In the genomic region with DNA sequence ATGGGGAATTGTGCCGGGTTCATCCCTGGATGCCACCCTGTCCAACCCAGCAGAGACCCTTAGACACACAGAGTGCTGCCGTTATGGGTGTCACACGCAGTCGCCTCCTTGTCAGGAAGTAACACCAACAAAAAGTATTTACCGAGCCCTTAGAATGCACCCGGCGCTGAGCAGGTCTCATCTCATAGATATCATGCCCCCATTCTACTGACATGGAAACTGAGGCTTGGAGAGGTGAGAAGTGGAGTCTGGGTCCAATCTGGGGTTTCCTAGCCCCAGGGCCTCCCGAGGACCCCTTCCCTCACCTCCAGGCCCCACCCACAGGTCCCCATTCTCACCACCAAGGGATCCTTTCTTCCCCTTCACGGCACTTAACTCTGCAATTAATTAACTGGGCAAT, we compare ENCODE assay signal across 17 cellular contexts. TPM values are rescaled to one million over a fixed set of nuclear protein-coding genes. Genes with fewer than 3 reads are reported as not detected.
DNase-seq lines count a peak whose midpoint lies in the region; ATAC-seq and TF ChIP-seq lines count a peak whose summit lies in the region.
"Had no signal": no experiment of that assay in that cellular context is flagged by ENCODE, and none has a peak within 500 bp of the region (broad histone marks: within the 10 kb centered on the region; RNA-seq: fewer than 3 reads in every experiment).

No MANE protein-coding gene starts in this region.

- peaks cover 71% of the 10 kb centered on the region for H3K4me1 Mint-ChIP-seq in brain

- H3K36me3 Mint-ChIP-seq in brain, result no peaks in the 10 kb centered on the region

- peak overlapping the region; percentile 58 for H2BK5ac ChIP-seq in neuronal stem cell (ENCODE audit: low read length)

- H3K9me3 ChIP-seq in BLaER1, result no peaks in the 10 kb centered on the region
- no peaks in the 10 kb centered on the region for H3K9me3 ChIP-seq in Karpas-422 (ENCODE audit: low read length)
- no peaks in the 10 kb centered on the region for H3K9me3 ChIP-seq in neuronal stem cell (replicated peaks in 1 of 2; ENCODE audit: control insufficient read depth in 2 of 2, insufficient read depth in 1 of 2, low read depth in 1 of 2, low read length in 2 of 2)
- H3K9me3 ChIP-seq: SJSA1 had no signal

- H3K36me3 ChIP-seq in BLaER1 (no peaks in the 10 kb centered on the region), Karpas-422 (ENCODE audit: insufficient read depth, low read length) (no peaks in the 10 kb centered on the region), neuronal stem cell (replicated peaks in 1 of 2; ENCODE audit: control insufficient read depth in 2 of 2, insufficient read depth in 2 of 2, low read length in 2 of 2) (no peaks in the 10 kb centered on the region)
- H3K36me3 ChIP-seq: SJSA1 had no signal

- no peak for TF ChIP-seq CTCF in brain (conservative IDR thresholded peaks at IDR 0.05)

- H3K9me3 Mint-ChIP-seq in brain, result peaks cover 0 to 3% (median 0%) of the 10 kb centered on the region in 5 experiments
- H3K9me3 Mint-ChIP-seq: HFFc6 had no signal

- no peak overlapping the region for H4K91ac ChIP-seq in neuronal stem cell (ENCODE audit: low read depth, low read length, poor library complexity)

- H4K20me1 ChIP-seq in BLaER1 (no peaks in the 10 kb centered on the region), Karpas-422 (ENCODE audit: insufficient read depth, low read depth, low read length) (no peaks in the 10 kb centered on the region)

- H3K27ac Mint-ChIP-seq in brain, result peak overlapping the region in 3 of 5 experiments; percentile 38 to 95 (median 81)
- H3K27ac Mint-ChIP-seq: HFFc6 had no signal

- no peaks in the 10 kb centered on the region for H3K27me3 Mint-ChIP-seq in brain

- H2AFZ ChIP-seq in Karpas-422 (ENCODE audit: low read length) (no peak overlapping the region), neuronal stem cell (ENCODE audit: low read length) (peak overlapping the region; percentile 87)
- H2AFZ ChIP-seq: GM23248, PC-9 had no signal

- no peaks in the 10 kb centered on the region for H3K9me2 ChIP-seq in Karpas-422 (replicated peaks; ENCODE audit: insufficient read depth, low read length)

- peak overlapping the region; percentile 18 for H2AK5ac ChIP-seq in neuronal stem cell (ENCODE audit: low read depth, low read length)

- H3K14ac ChIP-seq in neuronal stem cell (ENCODE audit: low read length), result no peak overlapping the region

- H3K4me3 ChIP-seq in BLaER1, result no peak overlapping the region
- peak overlapping the region; percentile 61; the same call in 1 of the 2 replicates for H3K4me3 ChIP-seq in Karpas-422 (ENCODE audit: low read length)
- no peak overlapping the region for H3K4me3 ChIP-seq in neuronal stem cell (ENCODE audit: low read length in 2 of 2)
- H3K4me3 ChIP-seq: GM23248, PC-9, SJSA1 had no signal

- H2BK120ac ChIP-seq in neuronal stem cell (ENCODE audit: low read depth, low read length), result no peak overlapping the region

- peak overlapping the region; percentile 70; the same call in 1 of the 2 replicates for H3K9ac ChIP-seq in BLaER1
- peak overlapping the region; percentile 62 for H3K9ac ChIP-seq in Karpas-422 (ENCODE audit: low read length)
- no peak overlapping the region for H3K9ac ChIP-seq in neuronal stem cell (ENCODE audit: low read depth, low read length, poor library complexity)
- H3K9ac ChIP-seq: GM23248, KMS-11 had no signal

- no peak overlapping the region for H3K4ac ChIP-seq in neuronal stem cell (ENCODE audit: low read length)

- peak overlapping the region in 3 of 5 experiments; percentile 40 to 83 (median 60) for H3K4me3 Mint-ChIP-seq in brain

- peak overlapping the region; percentile 79 for H3K18ac ChIP-seq in neuronal stem cell (ENCODE audit: low read length)

- H3K27me3 ChIP-seq in BLaER1 (no peaks in the 10 kb centered on the region), Karpas-422 (ENCODE audit: low read length) (no peaks in the 10 kb centered on the region), neuronal stem cell (ENCODE audit: control insufficient read depth in 3 of 3, insufficient read depth in 3 of 3, low read depth in 1 of 3, low read length in 3 of 3) (peaks cover 0 to 32% (median 0%) of the 10 kb centered on the region in 3 experiments)

- H3K79me1 ChIP-seq in neuronal stem cell (ENCODE audit: low read depth, low read length), result no peaks in the 10 kb centered on the region

- H3K23ac ChIP-seq in neuronal stem cell (ENCODE audit: low read depth, low read length, poor library complexity), result no peak overlapping the region

- peak overlapping the region; percentile 68; the same call in 1 of the 2 replicates for H3K27ac ChIP-seq in BLaER1
- no peak overlapping the region; the same call in 1 of the 2 replicates for H3K27ac ChIP-seq in Karpas-422 (ENCODE audit: low read length)
- H3K27ac ChIP-seq in neuronal stem cell (replicated peaks; ENCODE audit: low read length), result no peak overlapping the region
- no peak overlapping the region for H3K27ac ChIP-seq in substantia nigra (ENCODE audit: low read depth, low read length, poor library complexity, severe bottlenecking)
- H3K27ac ChIP-seq: GM23248, KMS-11, PC-9, SJSA1 had no signal

- no peaks in the 10 kb centered on the region for H3K79me2 ChIP-seq in Karpas-422 (ENCODE audit: low read length)

- no peak for DNase-seq in Karpas-422
- no peak for DNase-seq in neuronal stem cell (ENCODE audit: low spot score)
- DNase-seq in DMS79 treated with DMSO at 0.1 percent for 48 hours (lab: John Stamatoyannopoulos, UW), result no peak
- no peak for DNase-seq in substantia nigra (lab: John Stamatoyannopoulos, UW)
- DNase-seq in C1 segment of cervical spinal cord (lab: John Stamatoyannopoulos, UW), result no peak
- DNase-seq: HFFc6, NCI-H187, PC-9, SW 1271 had no signal

- H3K4me1 ChIP-seq in BLaER1, result peaks cover 26% of the 10 kb centered on the region
- peaks cover 47% of the 10 kb centered on the region for H3K4me1 ChIP-seq in Karpas-422 (ENCODE audit: low read length)
- H3K4me1 ChIP-seq in neuronal stem cell (ENCODE audit: control insufficient read depth in 2 of 2, insufficient read depth in 1 of 2, low read depth in 1 of 2, low read length in 2 of 2), result peaks cover 33% of the 10 kb centered on the region in 2 donors

- H3K4me2 ChIP-seq in BLaER1 (peak overlapping the region; percentile 89), Karpas-422 (ENCODE audit: low read depth, low read length, poor library complexity, severe bottlenecking) (peak overlapping the region; percentile 78), neuronal stem cell (ENCODE audit: insufficient read depth, low read length, poor library complexity, severe bottlenecking) (no peak overlapping the region)
- H3K4me2 ChIP-seq: KMS-11, PC-9 had no signal

- peak overlapping the region; percentile 6 for H2BK15ac ChIP-seq in neuronal stem cell (ENCODE audit: low read length)

- no peak overlapping the region for H2BK12ac ChIP-seq in neuronal stem cell (ENCODE audit: low read length)

- WGBS in neuronal stem cell (ENCODE audit: extremely low coverage in 2 of 2, insufficient read length in 2 of 2, insufficient replicate concordance in 1 of 2), 2 donors, result no CpG with 5 or more reads among the region's 9 CpGs

- no peak for ATAC-seq in HG03378 (IDR thresholded peaks at IDR 0.05; ENCODE audit: unreplicated experiment)

- no peak overlapping the region for H4K8ac ChIP-seq in neuronal stem cell (ENCODE audit: low read depth, low read length)

RNA-seq across cellular contexts. Expression of a gene that starts 36.8 kb away (rescaled TPM):
- not detected in 2 replicates for total RNA-seq in Karpas-422 (2014; rRNA removed; shearing (Covaris generic); ENCODE audit: low replicate concordance)
- polyA plus RNA-seq in brain (ENCODE audit: insufficient read depth, low read depth, low replicate concordance), result 14.4 TPM
- 0.08 TPM for polyA plus RNA-seq in neuronal stem cell (2013, experiment 1 of 2)
- polyA plus RNA-seq in neuronal stem cell (2013, experiment 2 of 2), result 0.10 TPM
- total RNA-seq: A172, G401, GM23248, HFFc6, PC-9, SJSA1 had no signal
- polyA plus RNA-seq: GM23248 had no signal
